24 cellular contexts compared by ENCODE assay signal in genomic region chr3:138124188-138124587, GRCh38. TPM values are rescaled to one million over a fixed set of nuclear protein-coding genes. Genes with fewer than 3 reads are reported as not detected.
"Had no signal": no experiment of that assay in that cellular context is flagged by ENCODE, and none has a peak within 500 bp of the region (broad histone marks: within the 10 kb centered on the region; RNA-seq: fewer than 3 reads in every experiment).

No MANE protein-coding gene starts in this region.

- H3K9me3 ChIP-seq: gastrocnemius medialis, neutrophil, psoas muscle had no signal

- H3K27me3 ChIP-seq: gastrocnemius medialis, heart right ventricle, neutrophil had no signal

- H3K4me1 ChIP-seq: gastrocnemius medialis, psoas muscle had no signal

- H3K36me3 Mint-ChIP-seq: immature natural killer cell had no signal

- ATAC-seq: esophagus mucosa; gastrocnemius medialis; naive thymus-derived CD8-positive, alpha-beta T cell; psoas muscle; sciatic nerve had no signal

- H3K27ac ChIP-seq: gastrocnemius medialis, psoas muscle had no signal

- H3K36me3 ChIP-seq: gastrocnemius medialis, heart right ventricle, neutrophil had no signal

- H3K4me3 ChIP-seq: gastrocnemius medialis, heart right ventricle, psoas muscle had no signal

- H3K4me3 Mint-ChIP-seq: immature natural killer cell; naive thymus-derived CD8-positive, alpha-beta T cell had no signal

- H3K9me3 Mint-ChIP-seq: immature natural killer cell; naive thymus-derived CD8-positive, alpha-beta T cell had no signal

- H3K4me1 Mint-ChIP-seq: immature natural killer cell had no signal

- FAIRE-seq: endometrium, keratinocyte, small intestine, urothelium cell line had no signal

- H3K27ac Mint-ChIP-seq: immature natural killer cell; naive thymus-derived CD8-positive, alpha-beta T cell had no signal

- DNase-seq: cortex of kidney; effector memory CD4-positive, alpha-beta T cell; gastrocnemius medialis; heart right ventricle; immature natural killer cell; left ventricle myocardium superior; naive thymus-derived CD8-positive, alpha-beta T cell; psoas muscle; retina; small intestine; stimulated activated CD4-positive, alpha-beta T cell treated with anti-CD3 and anti-CD28 coated beads, Interleukin-2, amount 100 ng/mL, for 48 hours; stimulated activated naive CD4-positive, alpha-beta T cell treated with Interleukin-2 at 50 U/mL for 16 hours had no signal

RNA-seq across cellular contexts. Expression of gene A4GNT, which starts 8.0 kb away (rescaled TPM):
- total RNA-seq: esophagus mucosa; gastrocnemius medialis; heart right ventricle; left ventricle myocardium superior; lung microvascular endothelial cell; mesenteric fat pad; mononuclear cell; naive thymus-derived CD8-positive, alpha-beta T cell; osteoblast; psoas muscle; sciatic nerve had no signal
- polyA plus RNA-seq: heart right ventricle; immature natural killer cell; keratinocyte; naive thymus-derived CD8-positive, alpha-beta T cell; neural cell; psoas muscle; small intestine; thymus had no signal

RNA-seq across cellular contexts. Expression of gene DZIP1L, which starts 8.8 kb away (rescaled TPM):
- total RNA-seq: naive thymus-derived CD8-positive, alpha-beta T cell had no signal
- polyA plus RNA-seq: immature natural killer cell; naive thymus-derived CD8-positive, alpha-beta T cell had no signal
